Comparison of ENCODE assay signal across 18 cellular contexts in genomic region chr4:8282134-8282641, GRCh38. TPM values are rescaled to one million over a fixed set of nuclear protein-coding genes. Genes with fewer than 3 reads are reported as not detected.
DNase-seq lines count a peak whose midpoint lies in the region; ATAC-seq and TF ChIP-seq lines count a peak whose summit lies in the region.
"Had no signal": no experiment of that assay in that cellular context is flagged by ENCODE, and none has a peak within 500 bp of the region (broad histone marks: within the 10 kb centered on the region; RNA-seq: fewer than 3 reads in every experiment).

No MANE protein-coding gene starts in this region.

- no peak overlapping the region for H3K27ac ChIP-seq in IMR-90 (ENCODE audit: insufficient read depth, low read length)
- peak overlapping the region in 8 of 12 donors; percentile 18 to 62 (median 48) for H3K27ac ChIP-seq in heart left ventricle
- no peak overlapping the region for H3K27ac ChIP-seq in neural progenitor cell
- H3K27ac ChIP-seq in thoracic aorta: peak overlapping the region; percentile 2 to 17

- H3K4me3 Mint-ChIP-seq in neural progenitor cell: no peak overlapping the region
- H3K4me3 Mint-ChIP-seq: CD4-positive, CD25-positive, alpha-beta regulatory T cell had no signal

- no peak overlapping the region for H2AK5ac ChIP-seq in IMR-90 (ENCODE audit: low read depth, low read length)

- no peak overlapping the region for H3K18ac ChIP-seq in IMR-90 (ENCODE audit: low read depth, low read length)

- in situ Hi-C loops in IMR-90 (cut with MboI; ENCODE audit: low sequenced_read_pairs): no loop called here

- H3K4me1 ChIP-seq in IMR-90 (ENCODE audit: control insufficient read depth, insufficient read depth, low read length): peaks cover 18% of the 10 kb centered on the region
- peaks cover 0 to 66% (median 33%) of the 10 kb centered on the region in 12 donors for H3K4me1 ChIP-seq in heart left ventricle
- H3K4me1 ChIP-seq in neural progenitor cell: no peaks in the 10 kb centered on the region
- peaks cover 8 to 32% of the 10 kb centered on the region in 2 donors for H3K4me1 ChIP-seq in thoracic aorta (ENCODE audit: control insufficient read depth in 1 of 2, low read depth in 2 of 2)

- H4K8ac ChIP-seq in IMR-90 (ENCODE audit: low read depth in 2 of 2, low read length in 2 of 2): no peak overlapping the region

- peak overlapping the region; percentile 64 for H3K27ac Mint-ChIP-seq in neural progenitor cell

- no peaks in the 10 kb centered on the region for H3K36me3 Mint-ChIP-seq in neural progenitor cell
- H3K36me3 Mint-ChIP-seq: CD4-positive, CD25-positive, alpha-beta regulatory T cell had no signal

- CTCF ChIA-PET in IMR-90 (lab: Yijun Ruan, JAX): no interaction called here

- no peak overlapping the region for H3K23ac ChIP-seq in IMR-90 (ENCODE audit: low read depth, low read length)

- POLR2A ChIA-PET in IMR-90 (lab: Charles Lee; ENCODE audit: unreplicated experiment): no interaction called here

- no peaks in the 10 kb centered on the region for H3F3A ChIP-seq in neural progenitor cell (ENCODE audit: low read depth)

- no peak for TF ChIP-seq POLR2A in IMR-90 (IDR thresholded peaks at IDR 0.05; ENCODE audit: low read depth, low read length)
- TF ChIP-seq POLR2A in heart left ventricle (IDR thresholded peaks at IDR 0.05): no peak

- TF ChIP-seq RAD21 in IMR-90 (IDR thresholded peaks at IDR 0.05; ENCODE audit: low read length): no peak

- H3K9ac ChIP-seq in IMR-90 (ENCODE audit: low read depth, low read length): no peak overlapping the region
- no peak overlapping the region for H3K9ac ChIP-seq in neural progenitor cell

- H2BK5ac ChIP-seq in IMR-90 (ENCODE audit: low read depth, low read length, poor library complexity, severe bottlenecking): no peak overlapping the region

- no peaks in the 10 kb centered on the region for H3K36me3 ChIP-seq in IMR-90 (ENCODE audit: control insufficient read depth, insufficient read depth, low read length)
- H3K36me3 ChIP-seq in heart left ventricle: peaks cover 0 to 6% (median 0%) of the 10 kb centered on the region in 9 donors
- no peaks in the 10 kb centered on the region for H3K36me3 ChIP-seq in neural progenitor cell
- no peaks in the 10 kb centered on the region for H3K36me3 ChIP-seq in thoracic aorta

- intact Hi-C loops in IMR-90 (cut with micrococcal nuclease): no loop called here
- intact Hi-C loops in heart left ventricle (cut with DNase I): loop anchor here in 1 of 10 donors (5.0 kb wide), 1 partner anchor 35 kb away; no protein-coding TSS in a partner anchor

- BruUV-seq in IMR-90 (replicated peaks; lab: Mats Ljungman, UMichigan): no TSS peak

- H3K4me1 Mint-ChIP-seq in neural progenitor cell: peaks cover 15% of the 10 kb centered on the region

- H3K27me3 Mint-ChIP-seq in neural progenitor cell (ENCODE audit: insufficient read depth, low read depth): peaks cover 7% of the 10 kb centered on the region
- H3K27me3 Mint-ChIP-seq: CD4-positive, CD25-positive, alpha-beta regulatory T cell had no signal

- H2BK20ac ChIP-seq in IMR-90 (ENCODE audit: low read depth, low read length): no peak overlapping the region

- H4K20me1 ChIP-seq in IMR-90 (ENCODE audit: insufficient read depth, low read length): no peaks in the 10 kb centered on the region
- no peaks in the 10 kb centered on the region for H4K20me1 ChIP-seq in neural progenitor cell (ENCODE audit: low read depth)

- H3K79me1 ChIP-seq in IMR-90 (ENCODE audit: low read depth in 1 of 2, low read length in 2 of 2): peaks cover 0 to 12% of the 10 kb centered on the region in 2 experiments; a peak in 2 of 4 replicates

- no peak overlapping the region for H3K14ac ChIP-seq in IMR-90 (replicated peaks; ENCODE audit: low read depth, low read length)

- no peak overlapping the region; the same call in 2 of the 3 replicates for H2BK15ac ChIP-seq in IMR-90 (ENCODE audit: low read depth, low read length)

- no peaks in the 10 kb centered on the region for H3K9me3 Mint-ChIP-seq in neural progenitor cell
- H3K9me3 Mint-ChIP-seq: CD4-positive, CD25-positive, alpha-beta regulatory T cell had no signal

- H3K4me3 ChIP-seq in IMR-90 (ENCODE audit: insufficient read depth, low read depth, low read length) (no peak overlapping the region), heart left ventricle (no peak overlapping the region), neural progenitor cell (no peak overlapping the region), thoracic aorta (no peak overlapping the region)
- H3K4me3 ChIP-seq: A549 had no signal

- WGBS in IMR-90 (ENCODE audit: extremely low coverage in 2 of 2, insufficient read length in 1 of 2), 2 experiments: 100% methylated on average over 2 of the region's 14 CpGs; no CpG with 5 or more reads in 1 of the 2 experiments
- 78 to 93% (median 92%) methylated on average over 3 to 14 of the region's 14 CpGs for WGBS in heart left ventricle, 4 donors

- no peak overlapping the region for H3K56ac ChIP-seq in IMR-90 (ENCODE audit: extremely low read depth, insufficient read depth, low read length)

- H3K9me3 ChIP-seq in IMR-90 (ENCODE audit: control insufficient read depth, insufficient read depth, low read length) (no peaks in the 10 kb centered on the region), heart left ventricle (no peaks in the 10 kb centered on the region), neural progenitor cell (ENCODE audit: low read depth) (no peaks in the 10 kb centered on the region), thoracic aorta (no peaks in the 10 kb centered on the region)
- H3K9me3 ChIP-seq: A549 had no signal

- H3K9me1 ChIP-seq in IMR-90 (ENCODE audit: insufficient read depth, low read length): peaks cover 9% of the 10 kb centered on the region

- dilution Hi-C loops in IMR-90 (cut with HindIII; ENCODE audit: low sequenced_read_pairs, unreplicated experiment): no loop called here

- no peak for ATAC-seq in IMR-90 (ENCODE audit: low read depth)
- no peak for ATAC-seq in heart left ventricle
- ATAC-seq in thoracic aorta (ENCODE audit: insufficient number of reproducible peaks, low FRiP score, low read depth): no peak
- ATAC-seq in GM18511 (IDR thresholded peaks at IDR 0.05; ENCODE audit: unreplicated experiment): no peak
- ATAC-seq: A549 had no signal

- H4K5ac ChIP-seq in IMR-90 (ENCODE audit: low read depth, low read length): no peak overlapping the region

- no peaks in the 10 kb centered on the region for H3K79me2 ChIP-seq in neural progenitor cell (ENCODE audit: low read depth)

- H2BK120ac ChIP-seq in IMR-90 (ENCODE audit: low read depth, low read length): peak overlapping the region; percentile 41; the same call in 1 of the 2 replicates

- TF ChIP-seq CTCF in IMR-90 (conservative IDR thresholded peaks at IDR 0.05; ENCODE audit: low read depth, low read length): no peak
- no peak for TF ChIP-seq CTCF in heart left ventricle (IDR thresholded peaks at IDR 0.05)
- no peak for TF ChIP-seq CTCF in neural progenitor cell (IDR thresholded peaks at IDR 0.05)
- no peak for TF ChIP-seq CTCF in thoracic aorta (IDR thresholded peaks at IDR 0.05)

- no peaks in the 10 kb centered on the region for H3K27me3 ChIP-seq in IMR-90 (ENCODE audit: control insufficient read depth, insufficient read depth, low read length)
- H3K27me3 ChIP-seq in heart left ventricle: no peaks in the 10 kb centered on the region
- no peaks in the 10 kb centered on the region for H3K27me3 ChIP-seq in neural progenitor cell
- H3K27me3 ChIP-seq in thoracic aorta (replicated peaks; ENCODE audit: insufficient read depth): no peaks in the 10 kb centered on the region

- H3K4me2 ChIP-seq in IMR-90 (ENCODE audit: low read depth, low read length) (no peak overlapping the region), neural progenitor cell (no peak overlapping the region)
- H3K4me2 ChIP-seq: A549 had no signal

- peak overlapping the region; percentile 60; the same call in 1 of the 2 replicates for H3K4ac ChIP-seq in IMR-90 (ENCODE audit: low read depth, low read length)

- DNase-seq in IMR-90 (no peak), heart left ventricle (peak in 2 of 5 donors; percentile 22 to 63), neural progenitor cell (ENCODE audit: low spot score) (no peak), thoracic aorta (ENCODE audit: low spot score) (no peak), NCI-H1694 treated with DMSO at 0.1 percent for 48 hours (lab: John Stamatoyannopoulos, UW) (no peak), NCI-H345 treated with DMSO at 0.1 percent for 48 hours (lab: John Stamatoyannopoulos, UW; ENCODE audit: unreplicated experiment) (no peak), HPDE6-E6E7 (ENCODE audit: extremely low spot score) (no peak)
- DNase-seq: Calu3; CD4-positive, CD25-positive, alpha-beta regulatory T cell; HCEC 1CT; Karpas-422; MM.1S; NCI-H2081 treated with DMSO at 0.1 percent for 48 hours; NCI-H2227 treated with DMSO at 0.1 percent for 48 hours; NCI-H526 had no signal

- no peak overlapping the region for H2AK9ac ChIP-seq in IMR-90 (replicated peaks; ENCODE audit: low read depth, low read length, poor library complexity)

- H2AFZ ChIP-seq in IMR-90 (replicated peaks; ENCODE audit: low read length, poor library complexity) (no peak overlapping the region), neural progenitor cell (replicated peaks) (no peak overlapping the region)

- no peak overlapping the region for H4K91ac ChIP-seq in IMR-90 (ENCODE audit: insufficient read depth, low read depth, low read length)

TF ChIP-seq in IMR-90, 13 proteins besides CTCF, POLR2A, EP300 and RAD21:
- no peak for TF ChIP-seq RFX5 (IDR thresholded peaks at IDR 0.05; ENCODE audit: low read depth, low read length)
- no peak for TF ChIP-seq FOS (IDR thresholded peaks at IDR 0.05; ENCODE audit: low read depth, low read length)
- TF ChIP-seq SMC3 (IDR thresholded peaks at IDR 0.05; ENCODE audit: low read depth, low read length): no peak
- TF ChIP-seq MAZ (IDR thresholded peaks at IDR 0.05; ENCODE audit: borderline replicate concordance, low read depth, low read length): no peak
- TF ChIP-seq ELK1 (IDR thresholded peaks at IDR 0.05; ENCODE audit: borderline replicate concordance, low read depth, low read length): no peak

RNA-seq across cellular contexts. Expression of gene HTRA3, which starts 12.6 kb away (rescaled TPM):
- 1.1 and 1.3 TPM in 2 replicates for total RNA-seq in IMR-90 (2012; rRNA removed)
- polyA plus RNA-seq in IMR-90 (2012; rRNA removed): 8.9 and 9.5 TPM in 2 replicates
- 5.3 and 12.8 TPM in 2 replicates for polyA plus RNA-seq in IMR-90 (2012; cell fraction: cytosol; rRNA removed)
- 3.7 and 5.2 TPM in 2 replicates for polyA plus RNA-seq in IMR-90 (2012; cell fraction: nucleus; rRNA removed; ENCODE audit: low replicate concordance)
- 10 to 100 TPM; 26.8 to 84.6 (median 55.0) TPM for total RNA-seq in heart left ventricle
- polyA plus RNA-seq in heart left ventricle: 10 to 100 TPM; 28.9 to 50.1 TPM
- total RNA-seq in neural progenitor cell (ENCODE audit: low replicate concordance): 1.6 and 2.3 TPM in 2 replicates
- total RNA-seq in thoracic aorta: 10 to 100 TPM; 52.6 to 55.5 TPM
- total RNA-seq: Calu3; CD4-positive, CD25-positive, alpha-beta regulatory T cell; OCI-LY7 had no signal
- polyA plus RNA-seq: CD4-positive, CD25-positive, alpha-beta regulatory T cell had no signal

Comparison
In these comparisons a context has a peak if more than half of its experiments do, and no peak if none do; other contexts are left out.
1. H3K27ac ChIP-seq: peak in heart left ventricle (8 of 12) and thoracic aorta (2 of 2); none in IMR-90 (single experiment) and neural progenitor cell (single experiment).